ENCODE assay signal across 15 cellular contexts in the genomic region with DNA sequence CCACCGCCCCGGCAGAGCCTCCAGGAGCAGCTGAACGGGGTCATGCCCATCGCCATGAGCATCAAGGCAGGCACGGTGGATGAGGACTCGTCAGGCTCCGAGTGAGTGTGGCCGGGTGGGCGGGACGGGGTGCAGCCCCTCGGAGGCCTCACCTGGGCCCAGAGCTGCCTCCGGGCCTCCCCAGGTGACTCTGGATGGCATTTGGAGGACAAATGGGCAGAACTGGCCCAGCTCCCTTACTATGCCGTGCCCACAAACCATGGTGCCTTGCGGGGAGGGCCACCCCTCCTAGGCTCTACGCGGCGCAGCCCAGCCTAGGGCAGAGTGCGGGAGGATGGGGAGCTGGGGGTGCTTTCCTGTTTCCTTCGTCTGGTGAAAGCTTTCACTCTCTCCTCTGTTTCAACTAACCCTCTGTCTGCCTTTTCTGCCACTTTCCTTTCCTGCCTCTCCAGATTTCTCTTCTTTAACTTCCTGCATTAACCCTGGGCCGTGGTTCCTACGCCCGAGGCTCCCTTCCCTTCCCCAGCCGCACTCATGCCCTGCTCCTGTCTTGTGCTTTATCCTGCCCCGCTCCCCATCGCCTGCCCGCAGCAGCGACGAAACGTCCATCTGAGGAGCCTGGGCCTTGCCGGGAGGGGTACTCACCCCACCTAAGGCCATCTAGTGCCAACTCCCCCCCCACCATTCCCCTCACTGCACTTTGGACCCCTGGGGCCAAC. TPM values are rescaled to one million over a fixed set of nuclear protein-coding genes. Genes with fewer than 3 reads are reported as not detected.
DNase-seq lines count a peak whose midpoint lies in the region; ATAC-seq, FAIRE-seq and TF ChIP-seq lines count a peak whose summit lies in the region.
"Had no signal": no experiment of that assay in that cellular context is flagged by ENCODE, and none has a peak within 500 bp of the region (broad histone marks: within the 10 kb centered on the region; RNA-seq: fewer than 3 reads in every experiment).

No MANE protein-coding gene starts in this region.

- H3K27me3 ChIP-seq in H7 (ENCODE audit: control insufficient read depth, insufficient read depth, low read length) (no peaks in the 10 kb centered on the region), astrocyte (ENCODE audit: insufficient read depth, low read length) (no peaks in the 10 kb centered on the region), keratinocyte (ENCODE audit: control insufficient read depth, extremely low read depth, insufficient read depth, low read length) (no peaks in the 10 kb centered on the region)
- H3K27me3 ChIP-seq: pancreas had no signal

- no peaks in the 10 kb centered on the region for H3K9me1 ChIP-seq in keratinocyte (ENCODE audit: control insufficient read depth, extremely low read depth, insufficient read depth, low read length)

- H3K9me3 Mint-ChIP-seq in astrocyte (ENCODE audit: unreplicated experiment): no peaks in the 10 kb centered on the region

- H3K4me3 ChIP-seq in H7 (ENCODE audit: insufficient read depth, low read depth, low read length) (no peak overlapping the region), astrocyte (ENCODE audit: insufficient read depth, low read depth, low read length) (no peak overlapping the region), keratinocyte (ENCODE audit: control insufficient read depth in 2 of 3, extremely low read depth in 1 of 3, insufficient read depth in 2 of 3, low read depth in 1 of 3, low read length in 3 of 3) (peak overlapping the region; percentile 0 to 57 (median 27)), skin epidermis (no peak overlapping the region)
- H3K4me3 ChIP-seq: pancreas had no signal

- H2AFZ ChIP-seq in astrocyte (ENCODE audit: low read depth, low read length) (no peak overlapping the region), keratinocyte (ENCODE audit: control insufficient read depth, low read length) (peak overlapping the region; percentile 10)

- H3K4me3 Mint-ChIP-seq in astrocyte (ENCODE audit: unreplicated experiment): no peak overlapping the region

- no peak for FAIRE-seq in astrocyte (lab: Jason Lieb, UNC)
- no peak for FAIRE-seq in keratinocyte (lab: Jason Lieb, UNC)
- FAIRE-seq: pancreas had no signal

- no peak overlapping the region for H3K9ac ChIP-seq in astrocyte (ENCODE audit: low read length)
- peak overlapping the region; percentile 77 for H3K9ac ChIP-seq in keratinocyte (ENCODE audit: control insufficient read depth, extremely low read depth, insufficient read depth, low read length)
- H3K9ac ChIP-seq: KMS-11 had no signal

- DNase-seq in H7 (peak; percentile 71), astrocyte (ENCODE audit: low read depth) (no peak), keratinocyte (ENCODE audit: low read depth, low spot score) (no peak), ecto neural progenitor cell (ENCODE audit: low spot score) (no peak), cerebellar nuclear complex (lab: John Stamatoyannopoulos, UW) (no peak)
- DNase-seq: head of caudate nucleus, NCI-H1930, NCI-H748 treated with DMSO at 0.1 percent for 48 hours, WERI-Rb-1 had no signal

- H3K27ac Mint-ChIP-seq in astrocyte (ENCODE audit: unreplicated experiment): peak overlapping the region; percentile 18

- H3K27me3 Mint-ChIP-seq in astrocyte (ENCODE audit: low read depth, unreplicated experiment): peaks cover 1% of the 10 kb centered on the region

- ATAC-seq in HG02642 (IDR thresholded peaks at IDR 0.05; ENCODE audit: poor library complexity, unreplicated experiment) (no peak), HG03469 (IDR thresholded peaks at IDR 0.05; ENCODE audit: unreplicated experiment) (no peak)

- no peak overlapping the region for H3K27ac ChIP-seq in astrocyte (ENCODE audit: low read depth, low read length)
- H3K27ac ChIP-seq in keratinocyte (ENCODE audit: control insufficient read depth, insufficient read depth, low read length): peak overlapping the region; percentile 83
- H3K27ac ChIP-seq in skin epidermis: peak overlapping the region in 14 of 21 experiments; percentile 2 to 82 (median 59)
- H3K27ac ChIP-seq: KMS-11, WERI-Rb-1 had no signal

- H3K9me3 ChIP-seq in astrocyte (ENCODE audit: insufficient read depth, low read depth, low read length) (peaks cover under 1% of the 10 kb centered on the region), keratinocyte (ENCODE audit: control insufficient read depth, low read depth, low read length) (no peaks in the 10 kb centered on the region)
- H3K9me3 ChIP-seq: pancreas had no signal

- H3K4me2 ChIP-seq in astrocyte (ENCODE audit: low read length) (no peak overlapping the region), keratinocyte (ENCODE audit: control insufficient read depth, extremely low read depth, insufficient read depth, low read depth, low read length) (peak overlapping the region; percentile 59)
- H3K4me2 ChIP-seq: KMS-11 had no signal

- H4K20me1 ChIP-seq in astrocyte (ENCODE audit: insufficient read depth, low read length) (no peaks in the 10 kb centered on the region), keratinocyte (ENCODE audit: control insufficient read depth, extremely low read depth, insufficient read depth, low read length) (no peaks in the 10 kb centered on the region)

- peaks cover 9% of the 10 kb centered on the region for H3K36me3 Mint-ChIP-seq in astrocyte (ENCODE audit: low read depth, unreplicated experiment)

- H3K36me3 ChIP-seq in H7 (replicated peaks; ENCODE audit: control insufficient read depth, insufficient read depth, low read length) (peaks cover 2% of the 10 kb centered on the region), astrocyte (ENCODE audit: insufficient read depth, low read length) (no peaks in the 10 kb centered on the region), keratinocyte (ENCODE audit: control insufficient read depth in 2 of 2, extremely low read depth in 1 of 2, insufficient read depth in 2 of 2, low read length in 2 of 2) (peaks cover 4 to 11% of the 10 kb centered on the region in 2 experiments)
- H3K36me3 ChIP-seq: pancreas had no signal

- H3K4me1 Mint-ChIP-seq in astrocyte (ENCODE audit: low read depth, unreplicated experiment): peaks cover 33% of the 10 kb centered on the region

- dilution Hi-C loops in keratinocyte (cut with MboI; ENCODE audit: extremely low pct_ligation_motif_present, low sequenced_read_pairs): no loop called here

- no peaks in the 10 kb centered on the region for H3K79me2 ChIP-seq in astrocyte (ENCODE audit: insufficient read depth, low read length)
- H3K79me2 ChIP-seq in keratinocyte (ENCODE audit: control insufficient read depth, insufficient read depth, low read length): peaks cover 10% of the 10 kb centered on the region

- H3K4me1 ChIP-seq in astrocyte (ENCODE audit: insufficient read depth, low read length): peaks cover 35% of the 10 kb centered on the region
- peaks cover 37% of the 10 kb centered on the region for H3K4me1 ChIP-seq in keratinocyte (ENCODE audit: control insufficient read depth, extremely low read depth, insufficient read depth, low read length)

- TF ChIP-seq CTCF in astrocyte (IDR thresholded peaks at IDR 0.05; ENCODE audit: insufficient read depth, low read depth, low read length): no peak
- TF ChIP-seq CTCF in keratinocyte (optimal IDR thresholded peaks at IDR 0.05 in 1 of 3, IDR thresholded peaks at IDR 0.05 in 1 of 3, conservative IDR thresholded peaks at IDR 0.05 in 1 of 3; ENCODE audit: extremely low read depth in 1 of 3, insufficient read depth in 2 of 3, low read length in 3 of 3): no peak

RNA-seq across cellular contexts. Expression of a gene that starts 9.2 kb away (rescaled TPM):
- total RNA-seq in H7 (2014; rRNA removed; shearing (Covaris generic)): 112 and 141 TPM in 2 replicates
- 4.5 and 7.7 TPM in 2 replicates for total RNA-seq in astrocyte
- polyA plus RNA-seq in keratinocyte: 2.9 to 10.2 TPM (median 9.4 TPM) in 3 replicates
- polyA plus RNA-seq in keratinocyte (2011; ENCODE audit: low read depth): 2.2 TPM
- polyA plus RNA-seq in keratinocyte (2011; cell fraction: cytosol; rRNA removed): 2.7 TPM in 2 replicates
- polyA plus RNA-seq in keratinocyte (2011; cell fraction: nucleus; rRNA removed): 8.6 and 9.9 TPM in 2 replicates
- 1.1 and 9.0 TPM in 2 replicates for polyA plus RNA-seq in keratinocyte (2012; ENCODE audit: low replicate concordance)
- polyA minus RNA-seq in keratinocyte: 0.66 to 5.9 TPM (median 2.6 TPM) in 3 replicates
- polyA minus RNA-seq in keratinocyte (2011; cell fraction: cytosol; rRNA and poly(A)+ RNA removed): not detected
- polyA minus RNA-seq in keratinocyte (2011; cell fraction: nucleus; rRNA and poly(A)+ RNA removed): 0.53 and 1.2 TPM in 2 replicates

RNA-seq across cellular contexts. Expression of a gene that starts 24.4 kb away (rescaled TPM):
- 7.8 and 11.0 TPM in 2 replicates for total RNA-seq in H7 (2014; rRNA removed; shearing (Covaris generic))
- 8.5 and 10.0 TPM in 2 replicates for total RNA-seq in astrocyte
- 7.3 to 13.7 TPM (median 12.6 TPM) in 3 replicates for polyA plus RNA-seq in keratinocyte
- polyA plus RNA-seq in keratinocyte (2011; ENCODE audit: low read depth): 7.8 TPM
- 3.3 and 4.0 TPM in 2 replicates for polyA plus RNA-seq in keratinocyte (2011; cell fraction: cytosol; rRNA removed)
- polyA plus RNA-seq in keratinocyte (2011; cell fraction: nucleus; rRNA removed): 55.9 and 57.6 TPM in 2 replicates
- polyA plus RNA-seq in keratinocyte (2012; ENCODE audit: low replicate concordance): 17.8 and 35.2 TPM in 2 replicates
- 36.2 to 84.0 TPM (median 51.3 TPM) in 3 replicates for polyA minus RNA-seq in keratinocyte
- 15.9 TPM for polyA minus RNA-seq in keratinocyte (2011; cell fraction: cytosol; rRNA and poly(A)+ RNA removed)
- polyA minus RNA-seq in keratinocyte (2011; cell fraction: nucleus; rRNA and poly(A)+ RNA removed): 108 and 110 TPM in 2 replicates

RNA-seq across cellular contexts. Expression of a gene that starts 33.1 kb away (rescaled TPM):
- not detected in 2 replicates for total RNA-seq in H7 (2014; rRNA removed; shearing (Covaris generic))
- total RNA-seq in astrocyte: not detected in 2 replicates
- 0.68 to 1.1 TPM (median 0.85 TPM) in 3 replicates for polyA plus RNA-seq in keratinocyte
- 0.37 TPM for polyA plus RNA-seq in keratinocyte (2011; ENCODE audit: low read depth)
- polyA plus RNA-seq in keratinocyte (2011; cell fraction: cytosol; rRNA removed): 0.51 and 1.1 TPM in 2 replicates
- polyA plus RNA-seq in keratinocyte (2011; cell fraction: nucleus; rRNA removed): 0.34 and 0.41 TPM in 2 replicates
- 0.32 and 0.85 TPM in 2 replicates for polyA plus RNA-seq in keratinocyte (2012; ENCODE audit: low replicate concordance)
- polyA minus RNA-seq in keratinocyte: 0.99 to 1.5 TPM in 2 of 3 replicates, not detected in the other
- polyA minus RNA-seq in keratinocyte (2011; cell fraction: cytosol; rRNA and poly(A)+ RNA removed): not detected
- polyA minus RNA-seq in keratinocyte (2011; cell fraction: nucleus; rRNA and poly(A)+ RNA removed): not detected in 2 replicates
- total RNA-seq: lung microvascular endothelial cell had no signal

Comparison
In these comparisons a context has a peak if more than half of its experiments do, and no peak if none do; other contexts are left out.
1. H3K4me3 ChIP-seq: peak in keratinocyte (3 of 3); none in H7 (single experiment), astrocyte (single experiment) and skin epidermis (0 of 7).
2. RNA of a gene that starts 9.2 kb away (total RNA-seq): 112 to 141 TPM in H7; 4.5 to 7.7 TPM in astrocyte; every median in the first group is over 10 times any median in the second.